In the genomic region with DNA sequence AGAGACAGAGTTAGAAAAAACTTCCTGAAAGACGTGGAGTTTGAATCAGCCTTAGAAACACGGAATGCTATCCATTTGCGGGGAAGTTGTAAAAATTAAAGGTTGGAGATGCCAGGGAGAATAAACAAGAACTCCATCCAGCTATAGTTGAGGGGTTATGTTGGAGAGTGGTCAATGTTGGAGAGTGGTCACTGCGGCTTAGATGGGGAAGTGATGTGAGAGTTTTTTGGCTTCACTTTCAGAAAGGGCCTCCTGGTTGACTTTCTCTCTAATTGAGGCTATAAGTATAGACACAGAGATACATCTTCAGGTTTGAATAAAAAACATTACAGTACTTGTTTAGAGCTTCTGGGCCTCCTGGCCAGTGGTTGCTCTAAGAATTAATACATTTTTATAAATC, we compare ENCODE assay signal across 10 cellular contexts. TPM values are rescaled to one million over a fixed set of nuclear protein-coding genes. Genes with fewer than 3 reads are reported as not detected.
DNase-seq lines count a peak whose midpoint lies in the region; ATAC-seq and TF ChIP-seq lines count a peak whose summit lies in the region.
"Had no signal": no experiment of that assay in that cellular context is flagged by ENCODE, and none has a peak within 500 bp of the region (broad histone marks: within the 10 kb centered on the region; RNA-seq: fewer than 3 reads in every experiment).

No MANE protein-coding gene starts in this region.

- no peak for DNase-seq in activated T-cell treated with anti-CD3 and anti-CD28 coated beads, Interleukin-2, amount 50 U/mL, for 72 hours
- no peak for DNase-seq in activated T-cell treated with anti-CD3 and anti-CD28 coated beads, Interleukin-2, amount 50 U/mL, for 48 hours
- DNase-seq in stimulated activated effector memory CD8-positive, alpha-beta T cell treated with anti-CD3 and anti-CD28 coated beads, Interleukin-12 subunit alpha, Interleukin-12 subunit beta, amount 100 ng/mL, for 72 hours (ENCODE audit: low spot score in 2 of 2), result no peak
- DNase-seq in AML-193 (lab: John Stamatoyannopoulos, UW), result no peak

- H3K9me3 Mint-ChIP-seq in activated T-cell treated with anti-CD3 and anti-CD28 coated beads, Interleukin-2, amount 50 U/mL, for 72 hours, result no peaks in the 10 kb centered on the region
- no peaks in the 10 kb centered on the region for H3K9me3 Mint-ChIP-seq in stimulated activated effector memory CD8-positive, alpha-beta T cell treated with anti-CD3 and anti-CD28 coated beads, Interleukin-12 subunit alpha, Interleukin-12 subunit beta, amount 100 ng/mL, for 72 hours

- TF ChIP-seq CTCF in VCaP (conservative IDR thresholded peaks at IDR 0.05), result no peak

- peaks cover 1 to 2% of the 10 kb centered on the region in 2 donors for H3K36me3 Mint-ChIP-seq in activated T-cell treated with anti-CD3 and anti-CD28 coated beads, Interleukin-2, amount 50 U/mL, for 72 hours (ENCODE audit: insufficient read depth in 2 of 2)
- no peaks in the 10 kb centered on the region for H3K36me3 Mint-ChIP-seq in stimulated activated effector memory CD8-positive, alpha-beta T cell treated with anti-CD3 and anti-CD28 coated beads, Interleukin-12 subunit alpha, Interleukin-12 subunit beta, amount 100 ng/mL, for 72 hours

- H3K27ac ChIP-seq in VCaP, result peak overlapping the region; percentile 81; the same call in 1 of the 2 replicates

- H3K9ac ChIP-seq in iPS-15b (ENCODE audit: low read depth, low read length), result no peak overlapping the region

- peaks cover 18% of the 10 kb centered on the region for H3K4me1 Mint-ChIP-seq in activated T-cell treated with anti-CD3 and anti-CD28 coated beads, Interleukin-2, amount 50 U/mL, for 72 hours (ENCODE audit: low read depth)
- H3K4me1 Mint-ChIP-seq in stimulated activated effector memory CD8-positive, alpha-beta T cell treated with anti-CD3 and anti-CD28 coated beads, Interleukin-12 subunit alpha, Interleukin-12 subunit beta, amount 100 ng/mL, for 72 hours, result peaks cover 20% of the 10 kb centered on the region

- no peak overlapping the region for H3K27ac Mint-ChIP-seq in activated T-cell treated with anti-CD3 and anti-CD28 coated beads, Interleukin-2, amount 50 U/mL, for 72 hours
- H3K27ac Mint-ChIP-seq in stimulated activated effector memory CD8-positive, alpha-beta T cell treated with anti-CD3 and anti-CD28 coated beads, Interleukin-12 subunit alpha, Interleukin-12 subunit beta, amount 100 ng/mL, for 72 hours, result no peak overlapping the region

- no peaks in the 10 kb centered on the region for H3K9me3 ChIP-seq in iPS-15b (ENCODE audit: control insufficient read depth, insufficient read depth, low read length)
- H3K9me3 ChIP-seq: ovary had no signal

- H3K4me3 Mint-ChIP-seq in activated T-cell treated with anti-CD3 and anti-CD28 coated beads, Interleukin-2, amount 50 U/mL, for 72 hours, result peak overlapping the region; percentile 94 to 96
- H3K4me3 Mint-ChIP-seq in stimulated activated effector memory CD8-positive, alpha-beta T cell treated with anti-CD3 and anti-CD28 coated beads, Interleukin-12 subunit alpha, Interleukin-12 subunit beta, amount 100 ng/mL, for 72 hours, result peak overlapping the region; percentile 84

- H3K27me3 Mint-ChIP-seq in activated T-cell treated with anti-CD3 and anti-CD28 coated beads, Interleukin-2, amount 50 U/mL, for 72 hours (ENCODE audit: low read depth), result no peaks in the 10 kb centered on the region

- ATAC-seq in activated T-cell treated with anti-CD3 and anti-CD28 coated beads, Interleukin-2, amount 50 U/mL, for 72 hours (replicated peaks in 1 of 2), result no peak
- ATAC-seq in stimulated activated effector memory CD8-positive, alpha-beta T cell treated with anti-CD3 and anti-CD28 coated beads, Interleukin-12 subunit alpha, Interleukin-12 subunit beta, amount 100 ng/mL, for 72 hours, result no peak
- no peak for ATAC-seq in HG03521 (IDR thresholded peaks at IDR 0.05; ENCODE audit: unreplicated experiment)
- no peak for ATAC-seq in HG03095 (IDR thresholded peaks at IDR 0.05; ENCODE audit: unreplicated experiment)

- H3K4me3 ChIP-seq in iPS-15b (ENCODE audit: low read depth, low read length), result peak overlapping the region; percentile 88

- H3K4me1 ChIP-seq in iPS-15b (ENCODE audit: control insufficient read depth, insufficient read depth, low read length), result peaks cover 4% of the 10 kb centered on the region

- H3K36me3 ChIP-seq in iPS-15b (ENCODE audit: control insufficient read depth, insufficient read depth, low read length), result no peaks in the 10 kb centered on the region
- H3K36me3 ChIP-seq: ovary had no signal

- H3K27me3 ChIP-seq in iPS-15b (ENCODE audit: control insufficient read depth, insufficient read depth, low read length), result peaks cover 2% of the 10 kb centered on the region
- H3K27me3 ChIP-seq: ovary had no signal

RNA-seq across cellular contexts. Expression of a gene that starts 0.7 kb away (rescaled TPM):
- total RNA-seq in activated T-cell treated with anti-CD3 and anti-CD28 coated beads, Interleukin-2, amount 50 U/mL, for 72 hours, result under 1 TPM in 1 of 2 donors, not detected in 1; 0.22 TPM
- total RNA-seq: H4 had no signal
